In genomic region chr6:156650896-156651295, GRCh38 we compare ENCODE assay signal across 1 cellular context.
TF ChIP-seq lines count a peak whose summit lies in the region.

No MANE protein-coding gene starts in this region.

TF ChIP-seq in K562, 482 proteins besides CTCF, POLR2A, EP300 and RAD21 (continued from another document):
- no peak for TF ChIP-seq BRD4 (IDR thresholded peaks at IDR 0.05)
- TF ChIP-seq NELFE (IDR thresholded peaks at IDR 0.05; ENCODE audit: insufficient read depth, insufficient read length): no peak
- TF ChIP-seq NFRKB (IDR thresholded peaks at IDR 0.05; ENCODE audit: low read depth): no peak
- no peak for TF ChIP-seq BCL6 (CRISPR knock-in tag; IDR thresholded peaks at IDR 0.05)
